8 cellular contexts compared by ENCODE assay signal in the genomic region with DNA sequence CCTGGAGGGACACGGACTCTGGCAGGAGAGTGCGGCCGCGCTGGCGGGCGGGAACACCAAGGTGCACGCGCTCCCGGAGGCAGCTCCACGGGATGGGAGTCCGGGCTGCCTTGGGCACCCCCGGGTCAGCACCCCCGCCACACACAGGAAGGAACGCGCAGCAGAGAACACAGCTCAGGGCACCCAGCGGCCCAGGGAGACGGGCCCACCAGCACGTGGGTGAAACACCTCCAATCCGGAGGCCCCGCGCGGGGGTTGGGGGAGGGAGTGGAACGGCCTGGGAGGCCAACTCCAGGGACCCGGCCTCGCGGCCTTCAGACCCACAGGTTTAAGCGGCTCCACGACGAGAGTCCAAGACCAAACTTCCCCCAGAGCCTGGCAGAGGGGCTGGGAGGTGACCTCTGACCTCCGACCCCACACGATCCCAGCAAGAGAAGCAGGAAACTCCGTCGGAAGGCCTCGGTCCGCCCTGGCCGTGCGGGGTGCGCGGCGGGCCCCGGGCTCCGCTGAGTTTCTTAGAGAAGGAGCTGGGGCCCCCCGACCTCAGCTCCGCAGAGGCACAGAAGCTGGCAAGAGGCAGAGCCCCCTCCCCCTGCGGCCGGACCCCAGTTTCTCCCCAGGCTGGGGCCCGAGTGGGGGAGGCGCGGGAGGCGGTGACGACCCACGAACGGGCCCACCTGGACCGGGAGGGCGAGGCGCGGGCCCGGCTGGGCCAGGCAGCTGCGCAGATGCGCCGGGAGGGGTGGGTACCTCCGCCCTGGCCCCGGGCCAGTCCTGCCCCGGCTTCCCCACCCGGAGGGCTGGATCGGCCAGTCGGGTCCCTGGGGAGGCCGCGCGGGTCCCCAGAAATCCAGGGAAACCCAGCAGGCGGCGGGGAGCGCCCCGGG. TPM values are rescaled to one million over a fixed set of nuclear protein-coding genes. Genes with fewer than 3 reads are reported as not detected.
A peak's percentile ranks its signal among the peaks of the same experiment; 100 is the strongest.
DNase-seq lines count a peak whose midpoint lies in the region; ATAC-seq and TF ChIP-seq lines count a peak whose summit lies in the region.

No MANE protein-coding gene starts in this region.

- H3K9me3 Mint-ChIP-seq in activated naive CD4-positive, alpha-beta T cell treated with anti-CD3 and anti-CD28 coated beads, Interleukin-2, amount 50 U/mL, for 72 hours: no peaks in the 10 kb centered on the region

- peak overlapping the region in 1 of 2 donors; percentile 60 for H3K27ac Mint-ChIP-seq in activated naive CD4-positive, alpha-beta T cell treated with anti-CD3 and anti-CD28 coated beads, Interleukin-2, amount 50 U/mL, for 72 hours

- DNase-seq in EH (ENCODE audit: low read depth) (peak; percentile 70), RKO (ENCODE audit: low spot score) (peak; percentile 89), glomerular visceral epithelial cell (ENCODE audit: extremely low spot score) (peak; percentile 74), osteoblast (ENCODE audit: insufficient read length, low spot score, missing footprints) (peak; percentile 100), SHP77 treated with DMSO at 0.1 percent for 48 hours (lab: John Stamatoyannopoulos, UW) (no peak)
- peak in 1 of 2 donors; percentile 68 for DNase-seq in activated naive CD4-positive, alpha-beta T cell treated with anti-CD3 and anti-CD28 coated beads, Interleukin-2, amount 50 U/mL, for 72 hours (ENCODE audit: low spot score in 2 of 2)

- H3K27ac ChIP-seq in osteoblast (ENCODE audit: low read depth, low read length): peak overlapping the region; percentile 56

- peaks cover 50% of the 10 kb centered on the region for H3K79me2 ChIP-seq in osteoblast (ENCODE audit: insufficient read depth, low read length)

- no peaks in the 10 kb centered on the region for H3K36me3 ChIP-seq in osteoblast (ENCODE audit: insufficient read depth, low read length)

- H3K27me3 ChIP-seq in osteoblast (ENCODE audit: insufficient read depth, low read length): no peaks in the 10 kb centered on the region

- H4K20me1 ChIP-seq in osteoblast (ENCODE audit: insufficient read depth, low read length): peaks cover 46% of the 10 kb centered on the region

- peak; percentile 69 to 71 for ATAC-seq in activated naive CD4-positive, alpha-beta T cell treated with anti-CD3 and anti-CD28 coated beads, Interleukin-2, amount 50 U/mL, for 72 hours
- ATAC-seq in GM18505 (IDR thresholded peaks at IDR 0.05; ENCODE audit: unreplicated experiment) (no peak), HG02571 (IDR thresholded peaks at IDR 0.05; ENCODE audit: unreplicated experiment) (no peak)

- TF ChIP-seq POLR2A in GM18505 (IDR thresholded peaks at IDR 0.05; ENCODE audit: borderline replicate concordance, extremely low read depth, insufficient read depth, insufficient read length): no peak

- peak overlapping the region; percentile 84 for H3K4me2 ChIP-seq in osteoblast (ENCODE audit: insufficient read depth, low read length)

- peak overlapping the region; percentile 46 for H2AFZ ChIP-seq in osteoblast (ENCODE audit: low read length)

- peak overlapping the region; percentile 77 for H3K4me3 ChIP-seq in osteoblast (ENCODE audit: insufficient read depth, low read length)

- TF ChIP-seq CTCF in osteoblast (IDR thresholded peaks at IDR 0.05; ENCODE audit: extremely low read depth, low read depth, low read length): no peak

- H3K9me3 ChIP-seq in osteoblast (ENCODE audit: low read depth, low read length): no peaks in the 10 kb centered on the region

- peaks cover 10% of the 10 kb centered on the region for H3K4me1 ChIP-seq in osteoblast (ENCODE audit: insufficient read depth, low read length)

- no peaks in the 10 kb centered on the region for H3K36me3 Mint-ChIP-seq in activated naive CD4-positive, alpha-beta T cell treated with anti-CD3 and anti-CD28 coated beads, Interleukin-2, amount 50 U/mL, for 72 hours

RNA-seq across cellular contexts. Expression of gene NACC2, which starts 0.9 kb away (rescaled TPM):
- 10 to 100 TPM in 1 of 2 donors, 1 to 10 TPM in 1; 4.5 to 10.0 TPM for total RNA-seq in activated naive CD4-positive, alpha-beta T cell treated with anti-CD3 and anti-CD28 coated beads, Interleukin-2, amount 50 U/mL, for 72 hours
- 25.3 and 32.9 TPM in 2 replicates for total RNA-seq in osteoblast

RNA-seq across cellular contexts. Expression of gene TMEM250, which starts 24.4 kb away (rescaled TPM):
- 10 to 100 TPM; 13.3 to 26.2 TPM for total RNA-seq in activated naive CD4-positive, alpha-beta T cell treated with anti-CD3 and anti-CD28 coated beads, Interleukin-2, amount 50 U/mL, for 72 hours
- total RNA-seq in osteoblast: 52.7 and 65.5 TPM in 2 replicates

Comparison
In these comparisons a context has a peak if more than half of its experiments do, and no peak if none do; other contexts are left out.
1. ATAC-seq: peak in activated naive CD4-positive, alpha-beta T cell treated with anti-CD3 and anti-CD28 coated beads, Interleukin-2, amount 50 U/mL, for 72 hours (2 of 2); none in GM18505 (single experiment) and HG02571 (single experiment).